ENCODE assay signal across 21 cellular contexts in genomic region chr4:110702326-110702725, GRCh38.
"Had no signal": no experiment of that assay in that cellular context is flagged by ENCODE, and none has a peak within 500 bp of the region (broad histone marks: within the 10 kb centered on the region; RNA-seq: fewer than 3 reads in every experiment).

No MANE protein-coding gene starts in this region.

- H3K27ac ChIP-seq: RWPE1, SJCRH30 had no signal

- H3K27me3 ChIP-seq: SJCRH30 had no signal

- H3K4me3 ChIP-seq: SJCRH30 had no signal

- H3K36me3 ChIP-seq: SJCRH30 had no signal

- H3K9me3 ChIP-seq: SJCRH30 had no signal

- H3K4me1 ChIP-seq: SJCRH30 had no signal

- DNase-seq: KBM-7, MV-4-11, NCI-H1048, NCI-H1105, NCI-H1417, NCI-H1436 treated with DMSO at 0.1 percent for 48 hours, NCI-H1694, NCI-H187 treated with DMSO at 0.1 percent for 48 hours, NCI-H2029 treated with DMSO at 0.1 percent for 48 hours, NCI-H2171 treated with DMSO at 0.1 percent for 48 hours, NCI-H345, NCI-H446 treated with DMSO at 0.1 percent for 48 hours, NCI-H510A treated with DMSO at 0.1 percent for 48 hours, NCI-H526, PC-3, SHP77, SJCRH30, T-helper 1 cell had no signal

- ATAC-seq: Panc1, PC-3, SK-N-SH treated with all-trans-retinoic acid at 6 μM for 48 hours had no signal
